ENCODE assay signal across 1 cellular context in genomic region chr6:161836643-161837448, GRCh38.
TF ChIP-seq lines count a peak whose summit lies in the region.

No MANE protein-coding gene starts in this region.

TF ChIP-seq in K562, 482 proteins besides CTCF, POLR2A, EP300 and RAD21:
- TF ChIP-seq ZNF263 (CRISPR knock-in tag; IDR thresholded peaks at IDR 0.05; ENCODE audit: borderline replicate concordance) (no peak), ELF4 (CRISPR knock-in tag; IDR thresholded peaks at IDR 0.05) (no peak), TAL1 (IDR thresholded peaks at IDR 0.05) (no peak), NR3C1 (CRISPR knock-in tag; IDR thresholded peaks at IDR 0.05) (no peak), NR0B1 (IDR thresholded peaks at IDR 0.05; ENCODE audit: partially characterized antibody) (no peak)
